ENCODE assay signal across 7 cellular contexts in the genomic region with DNA sequence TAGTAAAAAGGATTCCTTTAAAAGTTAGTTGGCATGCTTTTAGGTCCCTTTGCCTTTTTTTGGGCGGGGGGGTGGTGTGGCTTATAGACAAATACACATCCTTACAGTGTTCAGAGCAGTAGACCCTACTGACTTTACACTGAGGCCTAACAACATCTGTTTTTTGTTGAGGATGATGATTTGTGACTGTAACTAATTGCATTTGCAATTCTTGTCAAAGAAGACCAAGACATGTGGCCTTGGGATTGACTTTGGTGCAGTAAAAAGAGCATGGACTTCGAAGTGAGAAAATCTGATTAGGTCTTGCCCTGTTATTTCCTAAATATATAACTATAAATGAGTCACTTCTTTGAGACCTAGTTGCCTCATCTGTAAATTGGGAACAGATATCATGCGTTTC.
"Had no signal": no experiment of that assay in that cellular context is flagged by ENCODE, and none has a peak within 500 bp of the region (broad histone marks: within the 10 kb centered on the region; RNA-seq: fewer than 3 reads in every experiment).

No MANE protein-coding gene starts in this region.

- H3K4me3 Mint-ChIP-seq: GM23338, H9 had no signal

- ATAC-seq: GM23338, HepG2 had no signal

- H3K9me3 Mint-ChIP-seq: GM23338, H9, IgD-negative memory B cell had no signal

- H3K27ac ChIP-seq: HL-60 had no signal

- H3K4me2 ChIP-seq: GM23338 had no signal

- DNase-seq: H9, HCEC 1CT, KBM-7 had no signal

- H3K27me3 Mint-ChIP-seq: IgD-negative memory B cell had no signal

- H2AFZ ChIP-seq: GM23338 had no signal

- H3K4me1 Mint-ChIP-seq: IgD-negative memory B cell had no signal

- H3K27ac Mint-ChIP-seq: GM23338, H9, IgD-negative memory B cell had no signal

- H3K36me3 Mint-ChIP-seq: IgD-negative memory B cell had no signal

- H3K4me3 ChIP-seq: GM23338 had no signal
